10 cellular contexts compared by ENCODE assay signal in genomic region chr2:23669413-23670244, GRCh38.
DNase-seq lines count a peak whose midpoint lies in the region; ATAC-seq and TF ChIP-seq lines count a peak whose summit lies in the region.
"Had no signal": no experiment of that assay in that cellular context is flagged by ENCODE, and none has a peak within 500 bp of the region (broad histone marks: within the 10 kb centered on the region; RNA-seq: fewer than 3 reads in every experiment).

No MANE protein-coding gene starts in this region.

- H3K79me2 ChIP-seq in neural progenitor cell (ENCODE audit: low read depth) (no peaks in the 10 kb centered on the region), smooth muscle cell (ENCODE audit: low read depth) (no peaks in the 10 kb centered on the region)

- H3F3A ChIP-seq in neural progenitor cell (ENCODE audit: low read depth) (no peaks in the 10 kb centered on the region), smooth muscle cell (ENCODE audit: low read depth) (no peaks in the 10 kb centered on the region)

- H3K27ac ChIP-seq in neural progenitor cell (no peak overlapping the region), smooth muscle cell (ENCODE audit: low read depth) (no peak overlapping the region)
- H3K27ac ChIP-seq: WERI-Rb-1 had no signal

- CTCF ChIA-PET in activated CD4-positive, alpha-beta T cell treated with anti-CD3 and anti-CD28 coated beads, Interleukin-2, amount 10 ng/mL, durations not matched to agents 7 days and 5 days (lab: Charles Lee), result no interaction called here
- CTCF ChIA-PET in activated CD4-positive, alpha-beta T cell treated with anti-CD3 and anti-CD28 coated beads for 36 hours (lab: Charles Lee), result no interaction called here

- POLR2A ChIA-PET in activated CD4-positive, alpha-beta T cell treated with anti-CD3 and anti-CD28 coated beads, Interleukin-2, amount 10 ng/mL, durations not matched to agents 7 days and 5 days (lab: Charles Lee), result no interaction called here
- POLR2A ChIA-PET in activated CD4-positive, alpha-beta T cell treated with anti-CD3 and anti-CD28 coated beads for 36 hours (lab: Charles Lee), result no interaction called here

- H3K4me1 Mint-ChIP-seq in neural progenitor cell, result peaks cover 17% of the 10 kb centered on the region
- H3K4me1 Mint-ChIP-seq in activated CD4-positive, alpha-beta T cell treated with anti-CD3 and anti-CD28 coated beads, Interleukin-2, amount 10 ng/mL, durations not matched to agents 7 days and 5 days, result no peaks in the 10 kb centered on the region
- no peaks in the 10 kb centered on the region for H3K4me1 Mint-ChIP-seq in activated CD4-positive, alpha-beta T cell treated with anti-CD3 and anti-CD28 coated beads for 36 hours

- H3K4me3 Mint-ChIP-seq in neural progenitor cell, result no peak overlapping the region
- no peak overlapping the region for H3K4me3 Mint-ChIP-seq in activated CD4-positive, alpha-beta T cell treated with anti-CD3 and anti-CD28 coated beads, Interleukin-2, amount 10 ng/mL, durations not matched to agents 7 days and 5 days
- H3K4me3 Mint-ChIP-seq in activated CD4-positive, alpha-beta T cell treated with anti-CD3 and anti-CD28 coated beads for 36 hours, result no peak overlapping the region

- H2AFZ ChIP-seq in neural progenitor cell (replicated peaks) (no peak overlapping the region), smooth muscle cell (ENCODE audit: low read depth) (no peak overlapping the region)

- H3K9me3 Mint-ChIP-seq in neural progenitor cell, result no peaks in the 10 kb centered on the region
- no peaks in the 10 kb centered on the region for H3K9me3 Mint-ChIP-seq in activated CD4-positive, alpha-beta T cell treated with anti-CD3 and anti-CD28 coated beads, Interleukin-2, amount 10 ng/mL, durations not matched to agents 7 days and 5 days
- H3K9me3 Mint-ChIP-seq in activated CD4-positive, alpha-beta T cell treated with anti-CD3 and anti-CD28 coated beads for 36 hours (ENCODE audit: low read depth), result no peaks in the 10 kb centered on the region

- no peak overlapping the region for H3K4me3 ChIP-seq in fibroblast of villous mesenchyme (ENCODE audit: low read depth, low read length)
- no peak overlapping the region for H3K4me3 ChIP-seq in neural progenitor cell
- no peak overlapping the region for H3K4me3 ChIP-seq in smooth muscle cell

- H3K27ac Mint-ChIP-seq in neural progenitor cell, result peak overlapping the region; percentile 72
- H3K27ac Mint-ChIP-seq in activated CD4-positive, alpha-beta T cell treated with anti-CD3 and anti-CD28 coated beads, Interleukin-2, amount 10 ng/mL, durations not matched to agents 7 days and 5 days, result no peak overlapping the region
- H3K27ac Mint-ChIP-seq in activated CD4-positive, alpha-beta T cell treated with anti-CD3 and anti-CD28 coated beads for 36 hours, result no peak overlapping the region

- H3K9me3 ChIP-seq in neural progenitor cell (ENCODE audit: low read depth), result no peaks in the 10 kb centered on the region
- no peaks in the 10 kb centered on the region for H3K9me3 ChIP-seq in smooth muscle cell (replicated peaks; ENCODE audit: low read depth)

- H3K4me2 ChIP-seq in neural progenitor cell (no peak overlapping the region), smooth muscle cell (no peak overlapping the region)

- peaks cover 5% of the 10 kb centered on the region for H3K4me1 ChIP-seq in neural progenitor cell
- H3K4me1 ChIP-seq in smooth muscle cell (ENCODE audit: low read depth), result no peaks in the 10 kb centered on the region

- intact Hi-C loops in activated CD4-positive, alpha-beta T cell treated with anti-CD3 and anti-CD28 coated beads for 36 hours (cut with DNase I, micrococcal nuclease), result no loop called here

- DNase-seq in Ammon's horn (ENCODE audit: low spot score) (peak; percentile 64), NCI-H69 (lab: John Stamatoyannopoulos, UW) (peak; percentile 54), fibroblast of villous mesenchyme (ENCODE audit: low read depth) (peak; percentile 67), neural progenitor cell (ENCODE audit: low spot score) (no peak), smooth muscle cell (lab: John Stamatoyannopoulos, UW; ENCODE audit: unreplicated experiment) (no peak)
- no peak for DNase-seq in activated CD4-positive, alpha-beta T cell treated with anti-CD3 and anti-CD28 coated beads, Interleukin-2, amount 10 ng/mL, durations not matched to agents 7 days and 5 days
- DNase-seq in activated CD4-positive, alpha-beta T cell treated with anti-CD3 and anti-CD28 coated beads for 36 hours, result no peak
- DNase-seq: NCI-H1417, WERI-Rb-1 had no signal

- H3K27me3 Mint-ChIP-seq in neural progenitor cell (ENCODE audit: insufficient read depth, low read depth), result peaks cover 10% of the 10 kb centered on the region
- no peaks in the 10 kb centered on the region for H3K27me3 Mint-ChIP-seq in activated CD4-positive, alpha-beta T cell treated with anti-CD3 and anti-CD28 coated beads, Interleukin-2, amount 10 ng/mL, durations not matched to agents 7 days and 5 days
- H3K27me3 Mint-ChIP-seq in activated CD4-positive, alpha-beta T cell treated with anti-CD3 and anti-CD28 coated beads for 36 hours, result no peaks in the 10 kb centered on the region

- H3K36me3 ChIP-seq in neural progenitor cell (no peaks in the 10 kb centered on the region), smooth muscle cell (ENCODE audit: low read depth) (no peaks in the 10 kb centered on the region)
- H3K36me3 ChIP-seq: WERI-Rb-1 had no signal

- H3K36me3 Mint-ChIP-seq in neural progenitor cell, result peaks cover 4% of the 10 kb centered on the region
- no peaks in the 10 kb centered on the region for H3K36me3 Mint-ChIP-seq in activated CD4-positive, alpha-beta T cell treated with anti-CD3 and anti-CD28 coated beads, Interleukin-2, amount 10 ng/mL, durations not matched to agents 7 days and 5 days (ENCODE audit: low read depth)
- H3K36me3 Mint-ChIP-seq in activated CD4-positive, alpha-beta T cell treated with anti-CD3 and anti-CD28 coated beads for 36 hours (ENCODE audit: low read depth), result no peaks in the 10 kb centered on the region

- H3K9ac ChIP-seq in neural progenitor cell, result no peak overlapping the region
- no peak overlapping the region for H3K9ac ChIP-seq in smooth muscle cell (ENCODE audit: low read depth)

- no peaks in the 10 kb centered on the region for H4K20me1 ChIP-seq in neural progenitor cell (ENCODE audit: low read depth)
- no peaks in the 10 kb centered on the region for H4K20me1 ChIP-seq in smooth muscle cell (ENCODE audit: low read depth)

- ATAC-seq in HG03342 (IDR thresholded peaks at IDR 0.05; ENCODE audit: unreplicated experiment), result no peak
- no peak for ATAC-seq in activated CD4-positive, alpha-beta T cell treated with anti-CD3 and anti-CD28 coated beads for 36 hours

- 92% methylated on average over 22 of the region's 22 CpGs for WGBS in smooth muscle cell (ENCODE audit: low lambda C conversion rate)

- TF ChIP-seq CTCF in fibroblast of villous mesenchyme (IDR thresholded peaks at IDR 0.05; ENCODE audit: insufficient read depth, low read depth, low read length) (no peak), neural progenitor cell (IDR thresholded peaks at IDR 0.05) (no peak), smooth muscle cell (IDR thresholded peaks at IDR 0.05; ENCODE audit: borderline replicate concordance, insufficient read depth, poor library complexity, severe bottlenecking) (no peak)

- H3K27me3 ChIP-seq in neural progenitor cell (no peaks in the 10 kb centered on the region), smooth muscle cell (ENCODE audit: low read depth) (no peaks in the 10 kb centered on the region)

Comparison
In these comparisons a context has a peak if more than half of its experiments do, and no peak if none do; other contexts are left out.
1. DNase-seq: peak in Ammon's horn (single experiment), NCI-H69 (single experiment) and fibroblast of villous mesenchyme (single experiment); none in neural progenitor cell (single experiment), activated CD4-positive, alpha-beta T cell treated with anti-CD3 and anti-CD28 coated beads, Interleukin-2, amount 10 ng/mL, durations not matched to agents 7 days and 5 days (single experiment), smooth muscle cell (single experiment) and activated CD4-positive, alpha-beta T cell treated with anti-CD3 and anti-CD28 coated beads for 36 hours (single experiment).